In genomic region chr19:8512991-8513686, GRCh38 we compare ENCODE assay signal across 8 cellular contexts. TPM values are rescaled to one million over a fixed set of nuclear protein-coding genes. Genes with fewer than 3 reads are reported as not detected.
DNase-seq lines count a peak whose midpoint lies in the region; ATAC-seq and TF ChIP-seq lines count a peak whose summit lies in the region.

No MANE protein-coding gene starts in this region.

- H3K27ac Mint-ChIP-seq in T-cell = peak overlapping the region; percentile 99 to 100

- no peak for TF ChIP-seq CTCF in GM12864 (IDR thresholded peaks at IDR 0.05; ENCODE audit: low read depth, low read length, missing control alignments)
- TF ChIP-seq CTCF in fibroblast of mammary gland (conservative IDR thresholded peaks at IDR 0.05; ENCODE audit: control insufficient read depth, insufficient read depth, low read depth, low read length) = no peak

- peak overlapping the region; percentile 100 for H3K27ac ChIP-seq in rectal smooth muscle tissue (ENCODE audit: low read depth, low read length)

- H3K27me3 ChIP-seq in rectal smooth muscle tissue (ENCODE audit: control insufficient read depth, insufficient read depth, low read length) = no peaks in the 10 kb centered on the region

- ATAC-seq in T-cell (replicated peaks in 1 of 4) (no peak), HG02642 (IDR thresholded peaks at IDR 0.05; ENCODE audit: poor library complexity, unreplicated experiment) (no peak)

- H3K9ac ChIP-seq in rectal smooth muscle tissue (ENCODE audit: low read length) = peak overlapping the region; percentile 7

- H3K4me3 Mint-ChIP-seq in T-cell = peak overlapping the region; percentile 89 to 92 (median 90)

- CTCF ChIA-PET in T-cell (lab: Charles Lee) = interaction anchor here (0.6 to 1.2 kb wide), 4 partner anchors 26 to 1417 kb away, joined by 3 to 6 read pairs (median 4); partner anchors contain the start of gene MARCHF2 (in 1 of the 2)

- DNase-seq in GM12864 (ENCODE audit: low read depth) (no peak), T-cell (no peak), fibroblast of mammary gland (ENCODE audit: low read depth) (no peak), NCI-H128 (lab: John Stamatoyannopoulos, UW; ENCODE audit: unreplicated experiment) (no peak), SK-N-DZ (ENCODE audit: low spot score) (no peak), amygdala (lab: John Stamatoyannopoulos, UW) (no peak)

- peaks cover 10% of the 10 kb centered on the region for H3K4me1 ChIP-seq in rectal smooth muscle tissue (ENCODE audit: control insufficient read depth, insufficient read depth, low read length)

- POLR2A ChIA-PET in T-cell (lab: Charles Lee) = interaction anchor here (0.5 to 0.7 kb wide), 5 partner anchors 11 to 95 kb away, joined by 3 to 10 read pairs (median 3); no protein-coding TSS in a partner anchor

- H3K4me3 ChIP-seq in GM12864 (ENCODE audit: low read depth, low read length) (peak overlapping the region; percentile 72), fibroblast of mammary gland (ENCODE audit: control insufficient read depth, low read depth, low read length) (peak overlapping the region; percentile 57), rectal smooth muscle tissue (ENCODE audit: low read length) (peak overlapping the region; percentile 68)

- H3K27me3 Mint-ChIP-seq in T-cell = no peaks in the 10 kb centered on the region

- H3K4me1 Mint-ChIP-seq in T-cell = peaks cover 46 to 54% (median 49%) of the 10 kb centered on the region in 3 donors

- H3K9me3 Mint-ChIP-seq in T-cell = no peaks in the 10 kb centered on the region

- no peaks in the 10 kb centered on the region for H3K36me3 Mint-ChIP-seq in T-cell

- H3K36me3 ChIP-seq in rectal smooth muscle tissue (ENCODE audit: control insufficient read depth, insufficient read depth, low read length) = no peaks in the 10 kb centered on the region

RNA-seq across cellular contexts. Expression of gene ZNF414, which starts 0.8 kb away (rescaled TPM):
- total RNA-seq in T-cell = 10 to 100 TPM; 34.4 to 78.6 (median 67.2) TPM
- polyA plus RNA-seq in SK-N-DZ (2014; cell fraction: cytosol; rRNA removed) = 0.73 and 2.3 TPM in 2 replicates
- 21.2 and 35.6 TPM in 2 replicates for polyA plus RNA-seq in SK-N-DZ (2014; cell fraction: nucleus; rRNA removed)

RNA-seq across cellular contexts. Expression of gene PRAM1, which starts 10.7 kb away (rescaled TPM):
- 1 to 10 TPM; 2.2 to 5.1 (median 3.8) TPM for total RNA-seq in T-cell
- polyA plus RNA-seq in SK-N-DZ (2014; cell fraction: cytosol; rRNA removed) = not detected in 2 replicates
- not detected in 2 replicates for polyA plus RNA-seq in SK-N-DZ (2014; cell fraction: nucleus; rRNA removed)
